Comparison of ENCODE assay signal across 1 cellular context in the genomic region with DNA sequence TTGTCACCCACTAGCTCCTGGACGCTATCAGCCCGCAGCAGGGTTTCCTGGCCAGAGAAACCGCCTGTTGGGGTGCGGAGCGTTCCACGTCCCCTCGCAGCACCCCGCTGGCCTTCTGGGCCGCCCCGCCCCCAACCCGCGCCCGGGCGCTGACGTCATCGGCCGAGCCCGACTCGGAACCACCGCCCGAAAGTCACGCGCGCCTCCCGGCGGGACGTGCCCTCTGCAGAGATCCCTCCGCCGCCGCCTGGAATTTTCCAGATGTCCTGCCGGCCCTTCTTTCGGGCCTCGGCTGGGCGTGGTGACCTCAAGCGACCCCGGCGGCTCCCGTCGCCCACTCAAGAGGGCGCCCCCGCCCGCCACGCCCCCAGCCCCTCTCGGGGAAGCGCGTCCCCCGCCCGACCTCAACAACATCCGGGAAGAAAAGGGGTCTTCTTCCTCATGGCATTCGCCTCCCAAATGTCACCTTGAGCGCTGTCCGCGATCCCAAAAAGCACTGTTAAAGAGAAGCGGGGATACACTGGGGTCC.
TF ChIP-seq lines count a peak whose summit lies in the region.

No MANE protein-coding gene starts in this region.

TF ChIP-seq in HepG2, 621 proteins besides CTCF, POLR2A, EP300 and RAD21 (continued from another document and continues in another):
- TF ChIP-seq, protein P1, sequence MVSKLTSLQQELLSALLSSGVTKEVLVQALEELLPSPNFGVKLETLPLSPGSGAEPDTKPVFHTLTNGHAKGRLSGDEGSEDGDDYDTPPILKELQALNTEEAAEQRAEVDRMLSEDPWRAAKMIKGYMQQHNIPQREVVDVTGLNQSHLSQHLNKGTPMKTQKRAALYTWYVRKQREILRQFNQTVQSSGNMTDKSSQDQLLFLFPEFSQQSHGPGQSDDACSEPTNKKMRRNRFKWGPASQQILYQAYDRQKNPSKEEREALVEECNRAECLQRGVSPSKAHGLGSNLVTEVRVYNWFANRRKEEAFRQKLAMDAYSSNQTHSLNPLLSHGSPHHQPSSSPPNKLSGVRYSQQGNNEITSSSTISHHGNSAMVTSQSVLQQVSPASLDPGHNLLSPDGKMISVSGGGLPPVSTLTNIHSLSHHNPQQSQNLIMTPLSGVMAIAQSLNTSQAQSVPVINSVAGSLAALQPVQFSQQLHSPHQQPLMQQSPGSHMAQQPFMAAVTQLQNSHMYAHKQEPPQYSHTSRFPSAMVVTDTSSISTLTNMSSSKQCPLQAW (CRISPR knock-in tag; IDR thresholded peaks at IDR 0.05) = peak; percentile 11; the same call in 1 of the 2 replicates
- TF ChIP-seq CHD2 (IDR thresholded peaks at IDR 0.05; ENCODE audit: low read depth, low read length) (peak; percentile 87), SP2 (CRISPR knock-in tag; IDR thresholded peaks at IDR 0.05) (0 out of 2 replicates have a peak, but pooled peaks have one; percentile 2), ZBTB20 (CRISPR knock-in tag; IDR thresholded peaks at IDR 0.05; ENCODE audit: borderline replicate concordance, low read depth) (no peak; the same call in 1 of the 2 replicates), ZNF749 (CRISPR knock-in tag; IDR thresholded peaks at IDR 0.05; ENCODE audit: borderline replicate concordance) (peak; percentile 17; the same call in 1 of the 2 replicates), CEBPG (CRISPR knock-in tag; IDR thresholded peaks at IDR 0.05) (peak; percentile 36; the same call in 1 of the 2 replicates), ZNF501 (CRISPR knock-in tag; IDR thresholded peaks at IDR 0.05) (0 out of 2 replicates have a peak, but pooled peaks have one; percentile 7), KLF9 (CRISPR knock-in tag; IDR thresholded peaks at IDR 0.05; ENCODE audit: low read depth) (0 out of 2 replicates have a peak, but pooled peaks have one; percentile 29), PITX1 (CRISPR knock-in tag; IDR thresholded peaks at IDR 0.05) (0 out of 2 replicates have a peak, but pooled peaks have one; percentile 9), ZFP82 (CRISPR knock-in tag; IDR thresholded peaks at IDR 0.05; ENCODE audit: borderline replicate concordance) (0 out of 2 replicates have a peak, but pooled peaks have one; percentile 4), ETV5 (CRISPR knock-in tag; IDR thresholded peaks at IDR 0.05; ENCODE audit: borderline replicate concordance) (peak; percentile 69; the same call in 1 of the 2 replicates), YEATS2 (CRISPR knock-in tag; IDR thresholded peaks at IDR 0.05; ENCODE audit: borderline replicate concordance) (0 out of 2 replicates have a peak, but pooled peaks have one; percentile 13), RBFOX2 (IDR thresholded peaks at IDR 0.05; ENCODE audit: low read depth, low read length) (peak; percentile 60; the same call in 1 of the 2 replicates), TEAD3 (CRISPR knock-in tag; optimal IDR thresholded peaks at IDR 0.05; ENCODE audit: borderline replicate concordance) (peak; percentile 74), FOXA3 (CRISPR knock-in tag; IDR thresholded peaks at IDR 0.05) (peak; percentile 41; the same call in 1 of the 2 replicates), CENPT (CRISPR knock-in tag; IDR thresholded peaks at IDR 0.05; ENCODE audit: low read depth) (0 out of 2 replicates have a peak, but pooled peaks have one; percentile 40), SP1 (IDR thresholded peaks at IDR 0.05) (no peak), SP1 (CRISPR knock-in tag; IDR thresholded peaks at IDR 0.05) (peak; percentile 45; the same call in 1 of the 2 replicates), KLF12 (CRISPR knock-in tag; IDR thresholded peaks at IDR 0.05; ENCODE audit: borderline replicate concordance) (peak; percentile 14; the same call in 1 of the 2 replicates), MIER2 (CRISPR knock-in tag; IDR thresholded peaks at IDR 0.05) (no peak), ZNF569 (CRISPR knock-in tag; IDR thresholded peaks at IDR 0.05; ENCODE audit: borderline replicate concordance) (0 out of 2 replicates have a peak, but pooled peaks have one; percentile 20)
- TF ChIP-seq, protein P2, sequence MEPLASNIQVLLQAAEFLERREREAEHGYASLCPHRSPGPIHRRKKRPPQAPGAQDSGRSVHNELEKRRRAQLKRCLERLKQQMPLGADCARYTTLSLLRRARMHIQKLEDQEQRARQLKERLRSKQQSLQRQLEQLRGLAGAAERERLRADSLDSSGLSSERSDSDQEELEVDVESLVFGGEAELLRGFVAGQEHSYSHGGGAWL (CRISPR knock-in tag; IDR thresholded peaks at IDR 0.05) = peak; percentile 29; the same call in 1 of the 2 replicates
- TF ChIP-seq, protein P3, sequence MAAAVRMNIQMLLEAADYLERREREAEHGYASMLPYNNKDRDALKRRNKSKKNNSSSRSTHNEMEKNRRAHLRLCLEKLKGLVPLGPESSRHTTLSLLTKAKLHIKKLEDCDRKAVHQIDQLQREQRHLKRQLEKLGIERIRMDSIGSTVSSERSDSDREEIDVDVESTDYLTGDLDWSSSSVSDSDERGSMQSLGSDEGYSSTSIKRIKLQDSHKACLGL (CRISPR knock-in tag; IDR thresholded peaks at IDR 0.05) = peak; percentile 20
- TF ChIP-seq, protein P4, sequence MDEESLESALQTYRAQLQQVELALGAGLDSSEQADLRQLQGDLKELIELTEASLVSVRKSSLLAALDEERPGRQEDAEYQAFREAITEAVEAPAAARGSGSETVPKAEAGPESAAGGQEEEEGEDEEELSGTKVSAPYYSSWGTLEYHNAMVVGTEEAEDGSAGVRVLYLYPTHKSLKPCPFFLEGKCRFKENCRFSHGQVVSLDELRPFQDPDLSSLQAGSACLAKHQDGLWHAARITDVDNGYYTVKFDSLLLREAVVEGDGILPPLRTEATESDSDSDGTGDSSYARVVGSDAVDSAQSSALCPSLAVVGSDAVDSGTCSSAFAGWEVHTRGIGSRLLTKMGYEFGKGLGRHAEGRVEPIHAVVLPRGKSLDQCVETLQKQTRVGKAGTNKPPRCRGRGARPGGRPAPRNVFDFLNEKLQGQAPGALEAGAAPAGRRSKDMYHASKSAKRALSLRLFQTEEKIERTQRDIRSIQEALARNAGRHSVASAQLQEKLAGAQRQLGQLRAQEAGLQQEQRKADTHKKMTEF (CRISPR knock-in tag; IDR thresholded peaks at IDR 0.05) = peak; percentile 57; the same call in 1 of the 2 replicates
- TF ChIP-seq, protein P5, sequence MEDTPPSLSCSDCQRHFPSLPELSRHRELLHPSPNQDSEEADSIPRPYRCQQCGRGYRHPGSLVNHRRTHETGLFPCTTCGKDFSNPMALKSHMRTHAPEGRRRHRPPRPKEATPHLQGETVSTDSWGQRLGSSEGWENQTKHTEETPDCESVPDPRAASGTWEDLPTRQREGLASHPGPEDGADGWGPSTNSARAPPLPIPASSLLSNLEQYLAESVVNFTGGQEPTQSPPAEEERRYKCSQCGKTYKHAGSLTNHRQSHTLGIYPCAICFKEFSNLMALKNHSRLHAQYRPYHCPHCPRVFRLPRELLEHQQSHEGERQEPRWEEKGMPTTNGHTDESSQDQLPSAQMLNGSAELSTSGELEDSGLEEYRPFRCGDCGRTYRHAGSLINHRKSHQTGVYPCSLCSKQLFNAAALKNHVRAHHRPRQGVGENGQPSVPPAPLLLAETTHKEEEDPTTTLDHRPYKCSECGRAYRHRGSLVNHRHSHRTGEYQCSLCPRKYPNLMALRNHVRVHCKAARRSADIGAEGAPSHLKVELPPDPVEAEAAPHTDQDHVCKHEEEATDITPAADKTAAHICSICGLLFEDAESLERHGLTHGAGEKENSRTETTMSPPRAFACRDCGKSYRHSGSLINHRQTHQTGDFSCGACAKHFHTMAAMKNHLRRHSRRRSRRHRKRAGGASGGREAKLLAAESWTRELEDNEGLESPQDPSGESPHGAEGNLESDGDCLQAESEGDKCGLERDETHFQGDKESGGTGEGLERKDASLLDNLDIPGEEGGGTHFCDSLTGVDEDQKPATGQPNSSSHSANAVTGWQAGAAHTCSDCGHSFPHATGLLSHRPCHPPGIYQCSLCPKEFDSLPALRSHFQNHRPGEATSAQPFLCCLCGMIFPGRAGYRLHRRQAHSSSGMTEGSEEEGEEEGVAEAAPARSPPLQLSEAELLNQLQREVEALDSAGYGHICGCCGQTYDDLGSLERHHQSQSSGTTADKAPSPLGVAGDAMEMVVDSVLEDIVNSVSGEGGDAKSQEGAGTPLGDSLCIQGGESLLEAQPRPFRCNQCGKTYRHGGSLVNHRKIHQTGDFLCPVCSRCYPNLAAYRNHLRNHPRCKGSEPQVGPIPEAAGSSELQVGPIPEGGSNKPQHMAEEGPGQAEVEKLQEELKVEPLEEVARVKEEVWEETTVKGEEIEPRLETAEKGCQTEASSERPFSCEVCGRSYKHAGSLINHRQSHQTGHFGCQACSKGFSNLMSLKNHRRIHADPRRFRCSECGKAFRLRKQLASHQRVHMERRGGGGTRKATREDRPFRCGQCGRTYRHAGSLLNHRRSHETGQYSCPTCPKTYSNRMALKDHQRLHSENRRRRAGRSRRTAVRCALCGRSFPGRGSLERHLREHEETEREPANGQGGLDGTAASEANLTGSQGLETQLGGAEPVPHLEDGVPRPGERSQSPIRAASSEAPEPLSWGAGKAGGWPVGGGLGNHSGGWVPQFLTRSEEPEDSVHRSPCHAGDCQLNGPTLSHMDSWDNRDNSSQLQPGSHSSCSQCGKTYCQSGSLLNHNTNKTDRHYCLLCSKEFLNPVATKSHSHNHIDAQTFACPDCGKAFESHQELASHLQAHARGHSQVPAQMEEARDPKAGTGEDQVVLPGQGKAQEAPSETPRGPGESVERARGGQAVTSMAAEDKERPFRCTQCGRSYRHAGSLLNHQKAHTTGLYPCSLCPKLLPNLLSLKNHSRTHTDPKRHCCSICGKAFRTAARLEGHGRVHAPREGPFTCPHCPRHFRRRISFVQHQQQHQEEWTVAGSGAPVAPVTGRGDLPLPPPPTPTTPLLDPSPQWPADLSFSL (CRISPR knock-in tag; IDR thresholded peaks at IDR 0.05) = 0 out of 2 replicates have a peak, but pooled peaks have one; percentile 38
- TF ChIP-seq, protein P6, sequence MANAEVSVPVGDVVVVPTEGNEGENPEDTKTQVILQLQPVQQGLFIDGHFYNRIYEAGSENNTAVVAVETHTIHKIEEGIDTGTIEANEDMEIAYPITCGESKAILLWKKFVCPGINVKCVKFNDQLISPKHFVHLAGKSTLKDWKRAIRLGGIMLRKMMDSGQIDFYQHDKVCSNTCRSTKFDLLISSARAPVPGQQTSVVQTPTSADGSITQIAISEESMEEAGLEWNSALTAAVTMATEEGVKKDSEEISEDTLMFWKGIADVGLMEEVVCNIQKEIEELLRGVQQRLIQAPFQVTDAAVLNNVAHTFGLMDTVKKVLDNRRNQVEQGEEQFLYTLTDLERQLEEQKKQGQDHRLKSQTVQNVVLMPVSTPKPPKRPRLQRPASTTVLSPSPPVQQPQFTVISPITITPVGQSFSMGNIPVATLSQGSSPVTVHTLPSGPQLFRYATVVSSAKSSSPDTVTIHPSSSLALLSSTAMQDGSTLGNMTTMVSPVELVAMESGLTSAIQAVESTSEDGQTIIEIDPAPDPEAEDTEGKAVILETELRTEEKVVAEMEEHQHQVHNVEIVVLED (CRISPR knock-in tag; IDR thresholded peaks at IDR 0.05; ENCODE audit: borderline replicate concordance) = no peak
- TF ChIP-seq, protein P7, sequence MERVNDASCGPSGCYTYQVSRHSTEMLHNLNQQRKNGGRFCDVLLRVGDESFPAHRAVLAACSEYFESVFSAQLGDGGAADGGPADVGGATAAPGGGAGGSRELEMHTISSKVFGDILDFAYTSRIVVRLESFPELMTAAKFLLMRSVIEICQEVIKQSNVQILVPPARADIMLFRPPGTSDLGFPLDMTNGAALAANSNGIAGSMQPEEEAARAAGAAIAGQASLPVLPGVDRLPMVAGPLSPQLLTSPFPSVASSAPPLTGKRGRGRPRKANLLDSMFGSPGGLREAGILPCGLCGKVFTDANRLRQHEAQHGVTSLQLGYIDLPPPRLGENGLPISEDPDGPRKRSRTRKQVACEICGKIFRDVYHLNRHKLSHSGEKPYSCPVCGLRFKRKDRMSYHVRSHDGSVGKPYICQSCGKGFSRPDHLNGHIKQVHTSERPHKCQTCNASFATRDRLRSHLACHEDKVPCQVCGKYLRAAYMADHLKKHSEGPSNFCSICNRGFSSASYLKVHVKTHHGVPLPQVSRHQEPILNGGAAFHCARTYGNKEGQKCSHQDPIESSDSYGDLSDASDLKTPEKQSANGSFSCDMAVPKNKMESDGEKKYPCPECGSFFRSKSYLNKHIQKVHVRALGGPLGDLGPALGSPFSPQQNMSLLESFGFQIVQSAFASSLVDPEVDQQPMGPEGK (CRISPR knock-in tag; IDR thresholded peaks at IDR 0.05) = peak; percentile 73
- TF ChIP-seq, protein P8, sequence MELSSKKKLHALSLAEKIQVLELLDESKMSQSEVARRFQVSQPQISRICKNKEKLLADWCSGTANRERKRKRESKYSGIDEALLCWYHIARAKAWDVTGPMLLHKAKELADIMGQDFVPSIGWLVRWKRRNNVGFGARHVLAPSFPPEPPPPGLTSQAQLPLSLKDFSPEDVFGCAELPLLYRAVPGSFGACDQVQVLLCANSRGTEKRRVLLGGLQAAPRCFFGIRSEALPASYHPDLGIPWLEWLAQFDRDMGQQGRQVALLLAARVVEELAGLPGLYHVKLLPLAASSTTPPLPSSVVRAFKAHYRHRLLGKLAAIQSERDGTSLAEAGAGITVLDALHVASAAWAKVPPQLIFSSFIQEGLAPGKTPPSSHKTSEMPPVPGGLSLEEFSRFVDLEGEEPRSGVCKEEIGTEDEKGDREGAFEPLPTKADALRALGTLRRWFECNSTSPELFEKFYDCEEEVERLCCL (CRISPR knock-in tag; IDR thresholded peaks at IDR 0.05; ENCODE audit: borderline replicate concordance) = no peak
- TF ChIP-seq, protein P9, sequence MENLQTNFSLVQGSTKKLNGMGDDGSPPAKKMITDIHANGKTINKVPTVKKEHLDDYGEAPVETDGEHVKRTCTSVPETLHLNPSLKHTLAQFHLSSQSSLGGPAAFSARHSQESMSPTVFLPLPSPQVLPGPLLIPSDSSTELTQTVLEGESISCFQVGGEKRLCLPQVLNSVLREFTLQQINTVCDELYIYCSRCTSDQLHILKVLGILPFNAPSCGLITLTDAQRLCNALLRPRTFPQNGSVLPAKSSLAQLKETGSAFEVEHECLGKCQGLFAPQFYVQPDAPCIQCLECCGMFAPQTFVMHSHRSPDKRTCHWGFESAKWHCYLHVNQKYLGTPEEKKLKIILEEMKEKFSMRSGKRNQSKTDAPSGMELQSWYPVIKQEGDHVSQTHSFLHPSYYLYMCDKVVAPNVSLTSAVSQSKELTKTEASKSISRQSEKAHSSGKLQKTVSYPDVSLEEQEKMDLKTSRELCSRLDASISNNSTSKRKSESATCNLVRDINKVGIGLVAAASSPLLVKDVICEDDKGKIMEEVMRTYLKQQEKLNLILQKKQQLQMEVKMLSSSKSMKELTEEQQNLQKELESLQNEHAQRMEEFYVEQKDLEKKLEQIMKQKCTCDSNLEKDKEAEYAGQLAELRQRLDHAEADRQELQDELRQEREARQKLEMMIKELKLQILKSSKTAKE (CRISPR knock-in tag; IDR thresholded peaks at IDR 0.05; ENCODE audit: borderline replicate concordance) = peak; percentile 66
- TF ChIP-seq, protein P10, sequence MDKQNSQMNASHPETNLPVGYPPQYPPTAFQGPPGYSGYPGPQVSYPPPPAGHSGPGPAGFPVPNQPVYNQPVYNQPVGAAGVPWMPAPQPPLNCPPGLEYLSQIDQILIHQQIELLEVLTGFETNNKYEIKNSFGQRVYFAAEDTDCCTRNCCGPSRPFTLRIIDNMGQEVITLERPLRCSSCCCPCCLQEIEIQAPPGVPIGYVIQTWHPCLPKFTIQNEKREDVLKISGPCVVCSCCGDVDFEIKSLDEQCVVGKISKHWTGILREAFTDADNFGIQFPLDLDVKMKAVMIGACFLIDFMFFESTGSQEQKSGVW (CRISPR knock-in tag; IDR thresholded peaks at IDR 0.05; ENCODE audit: borderline replicate concordance) = 0 out of 2 replicates have a peak, but pooled peaks have one; percentile 41
